8 cellular contexts compared by ENCODE assay signal in the genomic region with DNA sequence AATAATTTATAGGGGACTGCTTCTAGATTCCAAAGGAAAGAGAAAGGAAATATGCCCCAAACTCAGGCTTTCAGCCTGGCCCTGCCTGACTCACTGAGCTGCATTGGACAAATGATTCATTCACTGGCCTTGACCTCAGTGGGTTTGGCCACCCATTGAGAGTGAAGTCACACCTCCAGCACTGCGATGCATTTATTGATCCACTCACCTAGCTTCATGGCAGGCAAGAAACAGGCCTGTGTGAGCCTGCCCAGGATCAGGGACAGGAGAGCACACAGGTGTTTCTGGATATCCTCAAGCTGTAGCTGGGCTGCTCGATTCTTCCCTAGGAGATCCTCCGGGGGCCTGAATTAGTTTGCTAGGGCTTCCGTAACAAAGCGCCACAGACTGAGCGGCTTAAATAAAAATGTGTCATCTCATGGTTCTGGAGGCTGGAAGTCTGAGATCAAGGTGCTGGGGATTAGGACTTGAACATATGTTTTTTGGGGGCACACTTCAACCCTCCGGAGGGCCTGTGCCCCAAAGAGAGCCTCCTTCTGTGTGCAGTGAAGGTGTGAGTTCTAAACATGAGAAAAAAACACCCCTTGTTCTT. TPM values are rescaled to one million over a fixed set of nuclear protein-coding genes. Genes with fewer than 3 reads are reported as not detected.
DNase-seq lines count a peak whose midpoint lies in the region; ATAC-seq, FAIRE-seq and TF ChIP-seq lines count a peak whose summit lies in the region.

No MANE protein-coding gene starts in this region.

- no peak for TF ChIP-seq CTCF in bronchial epithelial cell (IDR thresholded peaks at IDR 0.05; ENCODE audit: insufficient read depth, low read length, severe bottlenecking)

- peak; percentile 66 for FAIRE-seq in bronchial epithelial cell (lab: Jason Lieb, UNC)

- intact Hi-C loops in naive thymus-derived CD4-positive, alpha-beta T cell (cut with micrococcal nuclease) = loop anchor here (5.0 to 10.0 kb wide), 3 partner anchors 771 to 1136 kb away; a partner anchor contains a TSS

- H3K4me2 ChIP-seq in BLaER1 treated with 17β-estradiol and CSF1 and Interleukin-3, amounts not matched to agents 10 nM and 100 nM = peak overlapping the region; percentile 65 to 99 (median 94)

- peak overlapping the region; percentile 91 to 98 (median 93) for H3K27ac Mint-ChIP-seq in naive thymus-derived CD4-positive, alpha-beta T cell

- H3K4me1 Mint-ChIP-seq in naive thymus-derived CD4-positive, alpha-beta T cell = peaks cover 18 to 44% (median 38%) of the 10 kb centered on the region in 7 donors

- CTCF ChIA-PET in naive thymus-derived CD4-positive, alpha-beta T cell (lab: Charles Lee) = interaction anchor here (3.1 kb wide), 1 partner anchor 65 kb away, joined by 26 read pairs; no protein-coding TSS in a partner anchor

- peaks cover 0 to 3% (median 0%) of the 10 kb centered on the region in 5 donors for H3K27me3 Mint-ChIP-seq in naive thymus-derived CD4-positive, alpha-beta T cell

- peak; percentile 26 for ATAC-seq in naive thymus-derived CD4-positive, alpha-beta T cell

- POLR2A ChIA-PET in naive thymus-derived CD4-positive, alpha-beta T cell (lab: Charles Lee) = interaction anchor here (0.6 to 6.2 kb wide), 6 partner anchors 10 to 642 kb away, joined by 3 to 31 read pairs (median 4); a partner anchor contains a TSS

- H3K36me3 Mint-ChIP-seq in naive thymus-derived CD4-positive, alpha-beta T cell = peaks cover 0 to 4% (median 0%) of the 10 kb centered on the region in 5 donors

- no peaks in the 10 kb centered on the region for H3K36me3 ChIP-seq in BLaER1 treated with 17β-estradiol and CSF1 and Interleukin-3, amounts not matched to agents 10 nM and 100 nM
- H3K36me3 ChIP-seq in KOPT-K1 (ENCODE audit: insufficient read depth, low read length) (no peaks in the 10 kb centered on the region), bronchial epithelial cell (ENCODE audit: control insufficient read depth, insufficient read depth, low read length) (no peaks in the 10 kb centered on the region)
- H3K36me3 ChIP-seq in naive thymus-derived CD4-positive, alpha-beta T cell (ENCODE audit: control insufficient read depth in 2 of 3, insufficient read depth in 3 of 3, low read length in 3 of 3) = no peaks in the 10 kb centered on the region

- H3K4me1 ChIP-seq in BLaER1 treated with 17β-estradiol and CSF1 and Interleukin-3, amounts not matched to agents 10 nM and 100 nM = peaks cover 55 to 75% (median 64%) of the 10 kb centered on the region in 10 experiments
- peaks cover 21 to 25% of the 10 kb centered on the region in 2 donors for H3K4me1 ChIP-seq in naive thymus-derived CD4-positive, alpha-beta T cell (ENCODE audit: control insufficient read depth in 2 of 2, insufficient read depth in 2 of 2, low read length in 2 of 2)

- H3K9ac ChIP-seq in BLaER1 treated with 17β-estradiol and CSF1 and Interleukin-3, amounts not matched to agents 10 nM and 100 nM = peak overlapping the region; percentile 48 to 72 (median 63); a peak in 19 of 22 replicates

- no peaks in the 10 kb centered on the region for H3K9me3 ChIP-seq in BLaER1 treated with 17β-estradiol and CSF1 and Interleukin-3, amounts not matched to agents 10 nM and 100 nM (replicated peaks in 1 of 11)
- H3K9me3 ChIP-seq in KOPT-K1 (ENCODE audit: insufficient read depth, low read length, poor library complexity, severe bottlenecking) = no peaks in the 10 kb centered on the region
- H3K9me3 ChIP-seq in naive thymus-derived CD4-positive, alpha-beta T cell (ENCODE audit: control insufficient read depth in 2 of 3, low read length in 3 of 3) = no peaks in the 10 kb centered on the region

- H3K9me3 Mint-ChIP-seq in naive thymus-derived CD4-positive, alpha-beta T cell = no peaks in the 10 kb centered on the region

- H4K20me1 ChIP-seq in BLaER1 treated with 17β-estradiol and CSF1 and Interleukin-3, amounts not matched to agents 10 nM and 100 nM = no peaks in the 10 kb centered on the region

- no peak overlapping the region for H3K4me3 ChIP-seq in BLaER1 treated with 17β-estradiol and CSF1 and Interleukin-3, amounts not matched to agents 10 nM and 100 nM
- H3K4me3 ChIP-seq in bronchial epithelial cell (ENCODE audit: low read depth, low read length) = no peak overlapping the region
- H3K4me3 ChIP-seq in naive thymus-derived CD4-positive, alpha-beta T cell (ENCODE audit: low read length) = no peak overlapping the region

- DNase-seq in bronchial epithelial cell (ENCODE audit: low read depth) = peak; percentile 97
- DNase-seq in naive thymus-derived CD4-positive, alpha-beta T cell = no peak
- DNase-seq in HUDEP-2 (lab: John Stamatoyannopoulos, UW; ENCODE audit: unreplicated experiment in 76 of 76) = no peak
- DNase-seq in NCI-H446 treated with DMSO at 0.1 percent for 48 hours (lab: John Stamatoyannopoulos, UW) = no peak
- DNase-seq in RPMI8226 = no peak
- no peak for DNase-seq in NCI-H345 treated with DMSO at 0.1 percent for 48 hours (lab: John Stamatoyannopoulos, UW; ENCODE audit: unreplicated experiment)

- H3K27me3 ChIP-seq in BLaER1 treated with 17β-estradiol and CSF1 and Interleukin-3, amounts not matched to agents 10 nM and 100 nM = no peaks in the 10 kb centered on the region
- H3K27me3 ChIP-seq in bronchial epithelial cell (ENCODE audit: control insufficient read depth, insufficient read depth, low read length) = no peaks in the 10 kb centered on the region
- H3K27me3 ChIP-seq in naive thymus-derived CD4-positive, alpha-beta T cell (ENCODE audit: control insufficient read depth in 2 of 2, insufficient read depth in 2 of 2, low read length in 2 of 2) = no peaks in the 10 kb centered on the region

- peak overlapping the region in 8 of 10 donors; percentile 25 to 81 (median 64) for H3K4me3 Mint-ChIP-seq in naive thymus-derived CD4-positive, alpha-beta T cell

- H3K27ac ChIP-seq in BLaER1 treated with 17β-estradiol and CSF1 and Interleukin-3, amounts not matched to agents 10 nM and 100 nM = peak overlapping the region; percentile 58 to 100 (median 95)
- H3K27ac ChIP-seq in KOPT-K1 (ENCODE audit: low read depth, low read length, poor library complexity, severe bottlenecking) = peak overlapping the region; percentile 80
- peak overlapping the region; percentile 89 for H3K27ac ChIP-seq in naive thymus-derived CD4-positive, alpha-beta T cell (ENCODE audit: low read depth, low read length)

RNA-seq across cellular contexts. Expression of a gene that starts 7.3 kb away (rescaled TPM):
- total RNA-seq in bronchial epithelial cell = 114 and 194 TPM in 2 replicates
- total RNA-seq in naive thymus-derived CD4-positive, alpha-beta T cell = 1,000 to 10,000 TPM in 2 of 5 experiments, 10 to 100 TPM in 2, 1 to 10 TPM in 1; 5.4 to 2,522 (median 40.7) TPM
- 10 to 100 TPM; 53.5 to 81.3 TPM for polyA plus RNA-seq in naive thymus-derived CD4-positive, alpha-beta T cell

RNA-seq across cellular contexts. Expression of a gene that starts 55.7 kb away (rescaled TPM):
- 105 and 116 TPM in 2 replicates for total RNA-seq in bronchial epithelial cell
- total RNA-seq in naive thymus-derived CD4-positive, alpha-beta T cell = 10 to 100 TPM; 44.4 to 71.3 (median 53.5) TPM
- 10 to 100 TPM; 18.3 to 18.9 TPM for polyA plus RNA-seq in naive thymus-derived CD4-positive, alpha-beta T cell
